In genomic region chr1:145892486-145893087, GRCh38 we compare ENCODE assay signal across 8 cellular contexts. TPM values are rescaled to one million over a fixed set of nuclear protein-coding genes. Genes with fewer than 3 reads are reported as not detected.
A peak's percentile ranks its signal among the peaks of the same experiment; 100 is the strongest.
DNase-seq lines count a peak whose midpoint lies in the region; ATAC-seq, FAIRE-seq and TF ChIP-seq lines count a peak whose summit lies in the region.

No MANE protein-coding gene starts in this region.

- 83% methylated on average over 1 of the region's 3 CpGs; no CpG with 5 or more reads in 1 of the 2 experiments for whole genome bisulfite sequencing in IMR-90 (ENCODE audit: extremely low coverage in 2 of 2, insufficient read length in 1 of 2), 2 experiments
- 0% methylated on average over 3 of the region's 3 CpGs for WGBS in K562 (ENCODE audit: insufficient coverage, low coverage, missing lambda C conversion rate)

- peak overlapping the region; percentile 49 for H3K18ac ChIP-seq in IMR-90 (ENCODE audit: low read depth, low read length)

- no peak overlapping the region; the same call in 1 of the 2 replicates for H3K4me3 ChIP-seq in IMR-90 (ENCODE audit: insufficient read depth, low read depth, low read length)
- H3K4me3 ChIP-seq in K562: peak overlapping the region; percentile 4; the same call in 1 of the 2 replicates
- no peak overlapping the region for H3K4me3 ChIP-seq in Karpas-422 (ENCODE audit: low read length)

- BruUV-seq in IMR-90 (replicated peaks; lab: Mats Ljungman, UMichigan): no TSS peak
- BruUV-seq in K562 (replicated peaks; lab: Mats Ljungman, UMichigan): no TSS peak

- H2BK15ac ChIP-seq in IMR-90 (ENCODE audit: low read depth, low read length): peak overlapping the region; percentile 76

- peak overlapping the region; percentile 89 for H2BK20ac ChIP-seq in IMR-90 (ENCODE audit: low read depth, low read length)

- POLR2A ChIA-PET in IMR-90 (lab: Charles Lee; ENCODE audit: unreplicated experiment): interaction anchor here (0.5 to 1.0 kb wide), 2 partner anchors 34 to 89 kb away, joined by 3 to 5 read pairs; partner anchors contain the start of gene PIAS3
- POLR2A ChIA-PET in K562 (lab: Yijun Ruan, JAX): interaction anchor here (0.5 to 2.0 kb wide), 15 partner anchors 10 to 159 kb away, joined by 3 to 11 read pairs (median 4); partner anchors contain the start of genes ANKRD34A, PIAS3, POLR3GL and RBM8A

- H2BK5ac ChIP-seq in IMR-90 (ENCODE audit: low read depth, low read length, poor library complexity, severe bottlenecking): peak overlapping the region; percentile 88

- H4K91ac ChIP-seq in IMR-90 (ENCODE audit: insufficient read depth, low read depth, low read length): peak overlapping the region; percentile 92

- dilution Hi-C loops in IMR-90 (cut with HindIII; ENCODE audit: low sequenced_read_pairs, unreplicated experiment): no loop called here

- no peaks in the 10 kb centered on the region for H4K20me1 ChIP-seq in IMR-90 (ENCODE audit: insufficient read depth, low read length)
- no peaks in the 10 kb centered on the region for H4K20me1 ChIP-seq in K562 (replicated peaks; ENCODE audit: control insufficient read depth, insufficient read depth, low read length)
- no peaks in the 10 kb centered on the region for H4K20me1 ChIP-seq in Karpas-422 (ENCODE audit: insufficient read depth, low read depth, low read length)

- TF ChIP-seq RAD21 in IMR-90 (IDR thresholded peaks at IDR 0.05; ENCODE audit: low read length) (no peak), K562 (CRISPR knock-in tag; conservative IDR thresholded peaks at IDR 0.05 in 1 of 2, IDR thresholded peaks at IDR 0.05 in 1 of 2) (no peak)

- H2AK5ac ChIP-seq in IMR-90 (ENCODE audit: low read depth, low read length): peak overlapping the region; percentile 98

- intact Hi-C loops in IMR-90 (cut with micrococcal nuclease) (loop anchor here (1.0 to 10.0 kb wide), 5 partner anchors 18 to 121 kb away; partner anchors contain the start of genes ITGA10, LIX1L, PEX11B and PIAS3), K562 (cut with micrococcal nuclease) (loop anchor here (1.0 to 2.0 kb wide), 4 partner anchors 18 to 114 kb away; partner anchors contain the start of genes ITGA10 and NUDT17)

- peak overlapping the region; percentile 85 to 92 for H4K8ac ChIP-seq in IMR-90 (ENCODE audit: low read depth in 2 of 2, low read length in 2 of 2)

- H3K4me2 ChIP-seq in IMR-90 (ENCODE audit: low read depth, low read length) (peak overlapping the region; percentile 43), K562 (ENCODE audit: insufficient read depth, low read length) (peak overlapping the region; percentile 72), Karpas-422 (ENCODE audit: low read depth, low read length, poor library complexity, severe bottlenecking) (no peak overlapping the region)

- no peaks in the 10 kb centered on the region for H3K36me3 ChIP-seq in IMR-90 (ENCODE audit: control insufficient read depth, insufficient read depth, low read length)
- no peaks in the 10 kb centered on the region for H3K36me3 ChIP-seq in K562 (ENCODE audit: control insufficient read depth, insufficient read depth, low read length)
- H3K36me3 ChIP-seq in Karpas-422 (ENCODE audit: insufficient read depth, low read length): no peaks in the 10 kb centered on the region

- H3K79me2 ChIP-seq in K562 (ENCODE audit: control insufficient read depth, insufficient read depth, low read length) (no peaks in the 10 kb centered on the region), Karpas-422 (ENCODE audit: low read length) (no peaks in the 10 kb centered on the region)

- H3K27me3 ChIP-seq in IMR-90 (ENCODE audit: control insufficient read depth, insufficient read depth, low read length): no peaks in the 10 kb centered on the region
- no peaks in the 10 kb centered on the region for H3K27me3 ChIP-seq in K562 (ENCODE audit: control insufficient read depth in 2 of 2, insufficient read depth in 2 of 2, low read length in 2 of 2)
- H3K27me3 ChIP-seq in Karpas-422 (ENCODE audit: low read length): no peaks in the 10 kb centered on the region

- H3K14ac ChIP-seq in IMR-90 (replicated peaks; ENCODE audit: low read depth, low read length): peak overlapping the region; percentile 93

- peaks cover 0 to 4% of the 10 kb centered on the region in 2 experiments; a peak in 1 of 4 replicates for H3K79me1 ChIP-seq in IMR-90 (ENCODE audit: low read depth in 1 of 2, low read length in 2 of 2)

- peak overlapping the region; percentile 87 for H2AFZ ChIP-seq in IMR-90 (replicated peaks; ENCODE audit: low read length, poor library complexity)
- H2AFZ ChIP-seq in K562 (ENCODE audit: low read depth, low read length): peak overlapping the region; percentile 93
- no peak overlapping the region for H2AFZ ChIP-seq in Karpas-422 (ENCODE audit: low read length)

- peak overlapping the region; percentile 91 for H3K56ac ChIP-seq in IMR-90 (ENCODE audit: extremely low read depth, insufficient read depth, low read length)

- no peak for TF ChIP-seq EP300 in K562 (IDR thresholded peaks at IDR 0.05; ENCODE audit: low read length)

- H3K4me1 ChIP-seq in IMR-90 (ENCODE audit: control insufficient read depth, insufficient read depth, low read length): peaks cover 12% of the 10 kb centered on the region
- H3K4me1 ChIP-seq in K562 (replicated peaks in 1 of 2; ENCODE audit: control insufficient read depth in 2 of 2, insufficient read depth in 2 of 2, low read length in 2 of 2): peaks cover 15 to 28% of the 10 kb centered on the region in 2 experiments
- H3K4me1 ChIP-seq in Karpas-422 (ENCODE audit: low read length): peaks cover 3% of the 10 kb centered on the region; the same call in 1 of the 2 replicates

- H3K23ac ChIP-seq in IMR-90 (ENCODE audit: low read depth, low read length): peak overlapping the region; percentile 92

- CTCF ChIA-PET in IMR-90 (lab: Yijun Ruan, JAX): interaction anchor here (0.6 to 2.5 kb wide), 25 partner anchors 9 to 179 kb away, joined by 3 to 24 read pairs (median 6); partner anchors contain the start of genes ITGA10, LIX1L, NUDT17 and PEX11B
- CTCF ChIA-PET in K562 (lab: Yijun Ruan, JAX; ENCODE audit: low intra/inter-chr PET ratio): interaction anchor here (1.3 to 2.6 kb wide), 3 partner anchors 18 to 121 kb away, joined by 3 to 32 read pairs (median 7); no protein-coding TSS in a partner anchor

- H3K9me2 ChIP-seq in Karpas-422 (replicated peaks; ENCODE audit: insufficient read depth, low read length): no peaks in the 10 kb centered on the region

- peak overlapping the region; percentile 90 for H2AK9ac ChIP-seq in IMR-90 (replicated peaks; ENCODE audit: low read depth, low read length, poor library complexity)

- H3K9ac ChIP-seq in IMR-90 (ENCODE audit: low read depth, low read length) (peak overlapping the region; percentile 34), K562 (ENCODE audit: insufficient read depth in 1 of 2, low read depth in 2 of 2, low read length in 2 of 2) (peak overlapping the region; percentile 45 to 85; a peak in 2 of 4 replicates), Karpas-422 (ENCODE audit: low read length) (no peak overlapping the region)

- H4K5ac ChIP-seq in IMR-90 (ENCODE audit: low read depth, low read length): peak overlapping the region; percentile 83

- peak overlapping the region; percentile 70 for H3K27ac ChIP-seq in IMR-90 (ENCODE audit: insufficient read depth, low read length)
- peak overlapping the region; percentile 40; the same call in 2 of the 3 replicates for H3K27ac ChIP-seq in K562 (ENCODE audit: extremely low read depth, low read depth, low read length)
- peak overlapping the region; percentile 85 for H3K27ac ChIP-seq in temporal lobe (ENCODE audit: low read depth, low read length)
- no peak overlapping the region for H3K27ac ChIP-seq in Karpas-422 (ENCODE audit: low read length)

- TF ChIP-seq POLR2A in IMR-90 (IDR thresholded peaks at IDR 0.05; ENCODE audit: low read depth, low read length) (no peak), K562 (conservative IDR thresholded peaks at IDR 0.05) (no peak)

- TF ChIP-seq CTCF in IMR-90 (conservative IDR thresholded peaks at IDR 0.05; ENCODE audit: low read depth, low read length): no peak
- TF ChIP-seq CTCF in K562 (IDR thresholded peaks at IDR 0.05 in 2 of 3, conservative IDR thresholded peaks at IDR 0.05 in 1 of 3; ENCODE audit: insufficient read depth in 2 of 3, low read depth in 1 of 3, low read length in 3 of 3): no peak

- in situ Hi-C loops in IMR-90 (cut with MboI; ENCODE audit: low sequenced_read_pairs): no loop called here
- in situ Hi-C loops in K562 (cut with MboI): no loop called here

- H3K9me3 ChIP-seq in IMR-90 (ENCODE audit: control insufficient read depth, insufficient read depth, low read length): no peaks in the 10 kb centered on the region
- H3K9me3 ChIP-seq in K562 (replicated peaks; ENCODE audit: control insufficient read depth, insufficient read depth, low read depth, low read length): no peaks in the 10 kb centered on the region
- H3K9me3 ChIP-seq in Karpas-422 (ENCODE audit: low read length): no peaks in the 10 kb centered on the region

- peak overlapping the region; percentile 96 for H3K4ac ChIP-seq in IMR-90 (ENCODE audit: low read depth, low read length)

- ATAC-seq in IMR-90 (ENCODE audit: low read depth): peak; percentile 15
- ATAC-seq in K562: peak; percentile 55
- no peak for ATAC-seq in GM18907 (IDR thresholded peaks at IDR 0.05; ENCODE audit: unreplicated experiment)

- peak; percentile 86 for FAIRE-seq in K562 (lab: Jason Lieb, UNC)

- DNase-seq in IMR-90 (peak; percentile 71), K562 (ENCODE audit: extremely low read depth in 1 of 4, low spot score in 3 of 4) (peak in 2 of 4 experiments; percentile 46 to 74), iris pigment epithelial cell (ENCODE audit: low read depth) (peak; percentile 64), Karpas-422 (no peak), NOMO-1 treated with DMSO at 0.1 percent for 48 hours (lab: John Stamatoyannopoulos, UW; ENCODE audit: unreplicated experiment) (no peak)
- DNase-seq in activated CD4-positive, alpha-beta T cell treated with anti-CD3 and anti-CD28 coated beads for 1 hour: no peak

- H3K9me1 ChIP-seq in IMR-90 (ENCODE audit: insufficient read depth, low read length): peaks cover 15% of the 10 kb centered on the region
- H3K9me1 ChIP-seq in K562 (ENCODE audit: control insufficient read depth, insufficient read depth, low read length): no peaks in the 10 kb centered on the region

- peak overlapping the region; percentile 95 for H2BK120ac ChIP-seq in IMR-90 (ENCODE audit: low read depth, low read length)

RNA-seq across cellular contexts. Expression of gene ANKRD35, which starts 6.9 kb away (rescaled TPM):
- total RNA-seq in IMR-90 (2012; rRNA removed) (0.90 and 1.1 TPM in 2 replicates), K562 (2014; rRNA removed) (0.12 and 0.14 TPM in 2 replicates), K562 (2014; rRNA removed; fragmentation: Illumina TruSeq; extraction: Trizol) (0.07 TPM in 1 of 2 replicates, not detected in the other), K562 (2015; rRNA removed; fragmentation: Illumina TruSeq; extraction: Trizol) (0.08 TPM in 1 of 2 replicates, not detected in the other), K562 (2021) (0.07 TPM in 1 of 2 replicates, not detected in the other), temporal lobe (1.7 TPM)
- polyA plus RNA-seq in IMR-90 (2012; rRNA removed) (2.4 TPM in 2 replicates), K562 (2011; rRNA removed) (not detected in 2 replicates), K562 (2014; fragmentation: Illumina TruSeq; extraction: Trizol) (0.07 TPM in 1 of 2 replicates, not detected in the other), K562 (2014; fragmentation: Nextera tagmentation; extraction: Ambion mirVana) (not detected), K562 (2014; rRNA removed) (0.07 TPM in 1 of 2 replicates, not detected in the other)
- 2.4 and 2.5 TPM in 2 replicates for polyA plus RNA-seq in IMR-90 (2012; cell fraction: cytosol; rRNA removed)
- 0.97 and 1.2 TPM in 2 replicates for polyA plus RNA-seq in IMR-90 (2012; cell fraction: nucleus; rRNA removed; ENCODE audit: low replicate concordance)
- total RNA-seq in K562 (2011; cell fraction: chromatin; rRNA removed; ENCODE audit: low replicate concordance): not detected in 2 replicates
- total RNA-seq in K562 (2011; cell fraction: nucleolus; rRNA removed): not detected in 2 replicates
- total RNA-seq in K562 (2011; cell fraction: nucleoplasm; rRNA removed): not detected in 2 replicates
- 0.04 TPM in 1 of 2 replicates, not detected in the other for polyA plus RNA-seq in K562 (2011; cell fraction: cytosol; rRNA removed)
- 0.04 TPM in 1 of 2 replicates, not detected in the other for polyA plus RNA-seq in K562 (2011; cell fraction: nucleus; rRNA removed)
- 0.07 and 0.08 TPM in 2 replicates for polyA plus RNA-seq in K562 (2012)
- not detected in 2 replicates for polyA minus RNA-seq in K562 (2011; rRNA and poly(A)+ RNA removed)
- polyA minus RNA-seq in K562 (2011; cell fraction: cytosol; rRNA and poly(A)+ RNA removed): not detected in 2 replicates
- not detected in 2 replicates for polyA minus RNA-seq in K562 (2011; cell fraction: nucleus; rRNA and poly(A)+ RNA removed)
- 0.11 TPM in 1 of 2 replicates, not detected in the other for total RNA-seq in Karpas-422 (2014; rRNA removed; shearing (Covaris generic); ENCODE audit: low replicate concordance)

RNA-seq across cellular contexts. Expression of gene ITGA10, which starts 17.3 kb away (rescaled TPM):
- 0.83 and 0.90 TPM in 2 replicates for total RNA-seq in IMR-90 (2012; rRNA removed)
- polyA plus RNA-seq in IMR-90 (2012; rRNA removed): 1.3 TPM in 2 replicates
- 0.40 and 0.43 TPM in 2 replicates for polyA plus RNA-seq in IMR-90 (2012; cell fraction: cytosol; rRNA removed)
- 5.5 and 8.1 TPM in 2 replicates for polyA plus RNA-seq in IMR-90 (2012; cell fraction: nucleus; rRNA removed; ENCODE audit: low replicate concordance)
- total RNA-seq in K562 (2011; cell fraction: chromatin; rRNA removed; ENCODE audit: low replicate concordance): 0.25 and 1.3 TPM in 2 replicates
- total RNA-seq in K562 (2011; cell fraction: nucleolus; rRNA removed): 0.39 and 0.83 TPM in 2 replicates
- total RNA-seq in K562 (2011; cell fraction: nucleoplasm; rRNA removed): 0.59 and 0.99 TPM in 2 replicates
- 0.05 TPM in 1 of 2 replicates, not detected in the other for total RNA-seq in K562 (2014; rRNA removed)
- 0.11 and 0.35 TPM in 2 replicates for total RNA-seq in K562 (2014; rRNA removed; fragmentation: Illumina TruSeq; extraction: Trizol)
- total RNA-seq in K562 (2015; rRNA removed; fragmentation: Illumina TruSeq; extraction: Trizol): 0.08 and 0.14 TPM in 2 replicates
- 0.09 and 0.20 TPM in 2 replicates for total RNA-seq in K562 (2021)
- 0.14 and 0.26 TPM in 2 replicates for polyA plus RNA-seq in K562 (2011; rRNA removed)
- 0.04 and 0.09 TPM in 2 replicates for polyA plus RNA-seq in K562 (2011; cell fraction: cytosol; rRNA removed)
- 0.60 and 0.87 TPM in 2 replicates for polyA plus RNA-seq in K562 (2011; cell fraction: nucleus; rRNA removed)
- polyA plus RNA-seq in K562 (2012): 0.14 and 0.21 TPM in 2 replicates
- 0.06 and 0.09 TPM in 2 replicates for polyA plus RNA-seq in K562 (2014; fragmentation: Illumina TruSeq; extraction: Trizol)
- polyA plus RNA-seq in K562 (2014; fragmentation: Nextera tagmentation; extraction: Ambion mirVana): under 1 TPM; 0.08 TPM
- 0.01 and 0.65 TPM in 2 replicates for polyA plus RNA-seq in K562 (2014; rRNA removed)
- polyA minus RNA-seq in K562 (2011; rRNA and poly(A)+ RNA removed): 0.06 TPM in 1 of 2 replicates, not detected in the other
- polyA minus RNA-seq in K562 (2011; cell fraction: cytosol; rRNA and poly(A)+ RNA removed): not detected in 2 replicates
- polyA minus RNA-seq in K562 (2011; cell fraction: nucleus; rRNA and poly(A)+ RNA removed): 0.13 TPM in 1 of 2 replicates, not detected in the other
- 0.49 TPM for total RNA-seq in temporal lobe
- 1.4 and 1.5 TPM in 2 replicates for total RNA-seq in Karpas-422 (2014; rRNA removed; shearing (Covaris generic); ENCODE audit: low replicate concordance)

RNA-seq across cellular contexts. Expression of gene PEX11B, which starts 25.9 kb away (rescaled TPM):
- 15.4 and 19.7 TPM in 2 replicates for total RNA-seq in IMR-90 (2012; rRNA removed)
- polyA plus RNA-seq in IMR-90 (2012; rRNA removed): 22.5 and 24.3 TPM in 2 replicates
- 16.2 and 17.8 TPM in 2 replicates for polyA plus RNA-seq in IMR-90 (2012; cell fraction: cytosol; rRNA removed)
- polyA plus RNA-seq in IMR-90 (2012; cell fraction: nucleus; rRNA removed; ENCODE audit: low replicate concordance): 11.0 and 16.5 TPM in 2 replicates
- total RNA-seq in K562 (2011; cell fraction: chromatin; rRNA removed; ENCODE audit: low replicate concordance): 12.2 and 19.4 TPM in 2 replicates
- total RNA-seq in K562 (2011; cell fraction: nucleolus; rRNA removed): 6.8 and 8.4 TPM in 2 replicates
- total RNA-seq in K562 (2011; cell fraction: nucleoplasm; rRNA removed): 14.8 and 21.1 TPM in 2 replicates
- total RNA-seq in K562 (2014; rRNA removed): 13.2 and 18.8 TPM in 2 replicates
- total RNA-seq in K562 (2014; rRNA removed; fragmentation: Illumina TruSeq; extraction: Trizol): 16.9 and 18.1 TPM in 2 replicates
- 18.5 and 18.6 TPM in 2 replicates for total RNA-seq in K562 (2015; rRNA removed; fragmentation: Illumina TruSeq; extraction: Trizol)
- 18.9 and 21.2 TPM in 2 replicates for total RNA-seq in K562 (2021)
- 60.0 and 60.3 TPM in 2 replicates for polyA plus RNA-seq in K562 (2011; rRNA removed)
- polyA plus RNA-seq in K562 (2011; cell fraction: cytosol; rRNA removed): 22.5 and 45.5 TPM in 2 replicates
- polyA plus RNA-seq in K562 (2011; cell fraction: nucleus; rRNA removed): 18.3 and 30.9 TPM in 2 replicates
- 26.1 and 28.8 TPM in 2 replicates for polyA plus RNA-seq in K562 (2012)
- 24.6 and 26.3 TPM in 2 replicates for polyA plus RNA-seq in K562 (2014; fragmentation: Illumina TruSeq; extraction: Trizol)
- polyA plus RNA-seq in K562 (2014; fragmentation: Nextera tagmentation; extraction: Ambion mirVana): 10 to 100 TPM; 42.3 to 52.7 TPM
- 21.7 and 23.4 TPM in 2 replicates for polyA plus RNA-seq in K562 (2014; rRNA removed)
- polyA minus RNA-seq in K562 (2011; rRNA and poly(A)+ RNA removed): 18.8 and 21.3 TPM in 2 replicates
- polyA minus RNA-seq in K562 (2011; cell fraction: cytosol; rRNA and poly(A)+ RNA removed): 10.7 and 11.7 TPM in 2 replicates
- 5.0 and 6.7 TPM in 2 replicates for polyA minus RNA-seq in K562 (2011; cell fraction: nucleus; rRNA and poly(A)+ RNA removed)
- total RNA-seq in temporal lobe: 32.5 TPM
- 35.7 and 51.7 TPM in 2 replicates for total RNA-seq in Karpas-422 (2014; rRNA removed; shearing (Covaris generic); ENCODE audit: low replicate concordance)

RNA-seq across cellular contexts. Expression of gene PIAS3, which starts 33.7 kb away (rescaled TPM):
- total RNA-seq in IMR-90 (2012; rRNA removed): 10.8 and 11.1 TPM in 2 replicates
- 52.9 and 53.7 TPM in 2 replicates for polyA plus RNA-seq in IMR-90 (2012; rRNA removed)
- 29.7 and 45.1 TPM in 2 replicates for polyA plus RNA-seq in IMR-90 (2012; cell fraction: cytosol; rRNA removed)
- 173 and 179 TPM in 2 replicates for polyA plus RNA-seq in IMR-90 (2012; cell fraction: nucleus; rRNA removed; ENCODE audit: low replicate concordance)
- total RNA-seq in K562 (2011; cell fraction: chromatin; rRNA removed; ENCODE audit: low replicate concordance): 64.2 and 113 TPM in 2 replicates
- 40.4 and 44.0 TPM in 2 replicates for total RNA-seq in K562 (2011; cell fraction: nucleolus; rRNA removed)
- 64.8 and 79.1 TPM in 2 replicates for total RNA-seq in K562 (2011; cell fraction: nucleoplasm; rRNA removed)
- 7.9 and 10.4 TPM in 2 replicates for total RNA-seq in K562 (2014; rRNA removed)
- 6.0 and 6.9 TPM in 2 replicates for total RNA-seq in K562 (2014; rRNA removed; fragmentation: Illumina TruSeq; extraction: Trizol)
- 7.4 and 7.5 TPM in 2 replicates for total RNA-seq in K562 (2015; rRNA removed; fragmentation: Illumina TruSeq; extraction: Trizol)
- total RNA-seq in K562 (2021): 15.7 and 17.7 TPM in 2 replicates
- polyA plus RNA-seq in K562 (2011; rRNA removed): 8.5 and 16.5 TPM in 2 replicates
- polyA plus RNA-seq in K562 (2011; cell fraction: cytosol; rRNA removed): 14.3 and 15.1 TPM in 2 replicates
- polyA plus RNA-seq in K562 (2011; cell fraction: nucleus; rRNA removed): 72.5 and 78.3 TPM in 2 replicates
- polyA plus RNA-seq in K562 (2012): 16.7 and 21.4 TPM in 2 replicates
- polyA plus RNA-seq in K562 (2014; fragmentation: Illumina TruSeq; extraction: Trizol): 22.6 and 25.6 TPM in 2 replicates
- 1 to 10 TPM; 1.1 to 1.5 TPM for polyA plus RNA-seq in K562 (2014; fragmentation: Nextera tagmentation; extraction: Ambion mirVana)
- 14.3 and 16.2 TPM in 2 replicates for polyA plus RNA-seq in K562 (2014; rRNA removed)
- polyA minus RNA-seq in K562 (2011; rRNA and poly(A)+ RNA removed): 6.3 and 7.1 TPM in 2 replicates
- 10.6 and 12.4 TPM in 2 replicates for polyA minus RNA-seq in K562 (2011; cell fraction: cytosol; rRNA and poly(A)+ RNA removed)
- 10.9 and 17.9 TPM in 2 replicates for polyA minus RNA-seq in K562 (2011; cell fraction: nucleus; rRNA and poly(A)+ RNA removed)
- 8.4 TPM for total RNA-seq in temporal lobe
- 13.5 and 16.8 TPM in 2 replicates for total RNA-seq in Karpas-422 (2014; rRNA removed; shearing (Covaris generic); ENCODE audit: low replicate concordance)

RNA-seq across cellular contexts. Expression of gene RBM8A, which starts 34.7 kb away (rescaled TPM):
- 94.1 and 228 TPM in 2 replicates for total RNA-seq in IMR-90 (2012; rRNA removed)
- 203 and 251 TPM in 2 replicates for polyA plus RNA-seq in IMR-90 (2012; rRNA removed)
- polyA plus RNA-seq in IMR-90 (2012; cell fraction: cytosol; rRNA removed): 38.0 and 140 TPM in 2 replicates
- polyA plus RNA-seq in IMR-90 (2012; cell fraction: nucleus; rRNA removed; ENCODE audit: low replicate concordance): 17.4 and 98.8 TPM in 2 replicates
- total RNA-seq in K562 (2011; cell fraction: chromatin; rRNA removed; ENCODE audit: low replicate concordance): 63.9 and 101 TPM in 2 replicates
- total RNA-seq in K562 (2011; cell fraction: nucleolus; rRNA removed): 34.0 and 44.1 TPM in 2 replicates
- 61.8 and 68.6 TPM in 2 replicates for total RNA-seq in K562 (2011; cell fraction: nucleoplasm; rRNA removed)
- 235 and 257 TPM in 2 replicates for total RNA-seq in K562 (2014; rRNA removed)
- 228 and 266 TPM in 2 replicates for total RNA-seq in K562 (2014; rRNA removed; fragmentation: Illumina TruSeq; extraction: Trizol)
- total RNA-seq in K562 (2015; rRNA removed; fragmentation: Illumina TruSeq; extraction: Trizol): 283 and 291 TPM in 2 replicates
- total RNA-seq in K562 (2021): 206 and 215 TPM in 2 replicates
- polyA plus RNA-seq in K562 (2011; rRNA removed): 152 and 225 TPM in 2 replicates
- 67.1 and 160 TPM in 2 replicates for polyA plus RNA-seq in K562 (2011; cell fraction: cytosol; rRNA removed)
- 67.1 and 106 TPM in 2 replicates for polyA plus RNA-seq in K562 (2011; cell fraction: nucleus; rRNA removed)
- 172 and 328 TPM in 2 replicates for polyA plus RNA-seq in K562 (2012)
- 240 and 324 TPM in 2 replicates for polyA plus RNA-seq in K562 (2014; fragmentation: Illumina TruSeq; extraction: Trizol)
- 1,000 to 10,000 TPM in 1 of 2 experiments, 100 to 1,000 TPM in 1; 763 to 1,035 TPM for polyA plus RNA-seq in K562 (2014; fragmentation: Nextera tagmentation; extraction: Ambion mirVana)
- 301 and 311 TPM in 2 replicates for polyA plus RNA-seq in K562 (2014; rRNA removed)
- polyA minus RNA-seq in K562 (2011; rRNA and poly(A)+ RNA removed): 126 and 166 TPM in 2 replicates
- 31.0 and 43.5 TPM in 2 replicates for polyA minus RNA-seq in K562 (2011; cell fraction: cytosol; rRNA and poly(A)+ RNA removed)
- 26.1 and 42.1 TPM in 2 replicates for polyA minus RNA-seq in K562 (2011; cell fraction: nucleus; rRNA and poly(A)+ RNA removed)
- 71.3 TPM for total RNA-seq in temporal lobe
- total RNA-seq in Karpas-422 (2014; rRNA removed; shearing (Covaris generic); ENCODE audit: low replicate concordance): 130 and 214 TPM in 2 replicates

Comparison
In these comparisons a context has a peak if more than half of its experiments do, and no peak if none do; other contexts are left out.
1. DNase-seq: peak in IMR-90 (single experiment) and iris pigment epithelial cell (single experiment); none in Karpas-422 (single experiment), NOMO-1 treated with DMSO at 0.1 percent for 48 hours (single experiment) and activated CD4-positive, alpha-beta T cell treated with anti-CD3 and anti-CD28 coated beads for 1 hour (single experiment).